In the genomic region with DNA sequence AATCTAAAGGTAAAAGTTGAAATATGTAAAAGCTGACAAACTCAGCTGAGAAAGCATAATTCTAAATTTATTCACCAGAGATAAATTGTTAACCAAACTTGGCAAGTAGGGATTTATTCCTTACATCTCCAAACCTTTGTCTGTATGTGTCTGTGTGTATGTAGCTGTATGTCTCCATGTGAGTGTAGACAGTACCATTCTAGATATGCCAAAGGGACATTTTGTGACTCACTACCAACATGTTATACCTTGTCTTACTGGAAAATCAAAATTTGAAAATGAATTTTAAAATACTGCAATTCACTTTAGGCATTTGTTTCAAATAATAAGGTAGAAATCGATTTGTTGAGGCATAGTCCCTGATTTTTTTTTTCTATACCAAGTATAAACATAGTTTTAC, we compare ENCODE assay signal across 5 cellular contexts.
"Had no signal": no experiment of that assay in that cellular context is flagged by ENCODE, and none has a peak within 500 bp of the region (broad histone marks: within the 10 kb centered on the region; RNA-seq: fewer than 3 reads in every experiment).

No MANE protein-coding gene starts in this region.

- H2AFZ ChIP-seq: GM23338 had no signal

- DNase-seq: H9, HCEC 1CT, IMR-90 had no signal

- H3K27ac Mint-ChIP-seq: GM23338, H9 had no signal

- H3K4me3 Mint-ChIP-seq: GM23338, H9 had no signal

- H3K4me1 Mint-ChIP-seq: H9 had no signal

- H3K4me2 ChIP-seq: GM23338 had no signal

- H3K9me3 Mint-ChIP-seq: GM23338, H9 had no signal

- H3K4me3 ChIP-seq: GM23338, K562 had no signal
